Comparison of ENCODE assay signal across 10 cellular contexts in genomic region chr17:15920758-15921239, GRCh38. TPM values are rescaled to one million over a fixed set of nuclear protein-coding genes. Genes with fewer than 3 reads are reported as not detected.
DNase-seq lines count a peak whose midpoint lies in the region; ATAC-seq, FAIRE-seq and TF ChIP-seq lines count a peak whose summit lies in the region.
"Had no signal": no experiment of that assay in that cellular context is flagged by ENCODE, and none has a peak within 500 bp of the region (broad histone marks: within the 10 kb centered on the region; RNA-seq: fewer than 3 reads in every experiment).

No MANE protein-coding gene starts in this region.

- H3K9me3 ChIP-seq in kidney (ENCODE audit: control insufficient read depth in 1 of 2, low read length in 2 of 2), result no peaks in the 10 kb centered on the region

- DNase-seq in BJ (ENCODE audit: low read depth), result peak; percentile 92
- DNase-seq in HuH-7 (ENCODE audit: low spot score), result peak; percentile 40
- DNase-seq in WTC11 (ENCODE audit: low spot score), result peak; percentile 20
- DNase-seq in kidney, result peak; percentile 36
- no peak for DNase-seq in NCI-H774 (lab: John Stamatoyannopoulos, UW)
- no peak for DNase-seq in GM13976 (ENCODE audit: low spot score)
- DNase-seq in NCI-H2227 (lab: John Stamatoyannopoulos, UW; ENCODE audit: unreplicated experiment), result no peak
- DNase-seq in activated effector memory CD4-positive, alpha-beta T cell treated with Interleukin-2 at 50 U/mL for 16 hours, result no peak
- DNase-seq: T-helper 1 cell had no signal

- H3K36me3 ChIP-seq in BJ (ENCODE audit: control insufficient read depth, insufficient read depth, low read length), result no peaks in the 10 kb centered on the region
- H3K36me3 ChIP-seq in kidney (ENCODE audit: control insufficient read depth in 1 of 2, insufficient read depth in 2 of 2, low read length in 2 of 2), result no peaks in the 10 kb centered on the region

- H3K4me1 ChIP-seq in kidney (ENCODE audit: control insufficient read depth in 1 of 2, insufficient read depth in 1 of 2, low read depth in 1 of 2, low read length in 2 of 2), result no peaks in the 10 kb centered on the region

- H3K27me3 Mint-ChIP-seq in WTC11 (ENCODE audit: low read depth), result peaks cover 20% of the 10 kb centered on the region

- FAIRE-seq in kidney (lab: Jason Lieb, UNC), result no peak

- intact Hi-C loops in kidney (cut with DNase I), result no loop called here

- ATAC-seq in WTC11, result no peak

- in situ Hi-C loops in GM13976 (cut with MboI; ENCODE audit: low sequenced_read_pairs, unreplicated experiment), result no loop called here

- no peak overlapping the region for H3K27ac ChIP-seq in kidney (ENCODE audit: low read depth in 2 of 2, low read length in 2 of 2)

- H3K9me3 Mint-ChIP-seq in WTC11, result peaks cover 9% of the 10 kb centered on the region; the same call in 1 of the 2 replicates

- no peak overlapping the region for H3K9ac ChIP-seq in kidney (ENCODE audit: low read length in 2 of 2)

- no peaks in the 10 kb centered on the region for H3K36me3 Mint-ChIP-seq in WTC11
- H3K36me3 Mint-ChIP-seq: IgD-negative memory B cell had no signal

- POLR2A ChIA-PET in BJ (lab: Charles Lee) (no interaction called here), WTC11 (lab: Charles Lee) (no interaction called here)

- H3K4me1 Mint-ChIP-seq in WTC11, result peaks cover 4% of the 10 kb centered on the region; the same call in 1 of the 2 replicates
- H3K4me1 Mint-ChIP-seq: IgD-negative memory B cell had no signal

- H3K27ac Mint-ChIP-seq in WTC11, result no peak overlapping the region

- no peak overlapping the region for H3K4me3 ChIP-seq in BJ (ENCODE audit: low read depth, low read length)
- no peak overlapping the region for H3K4me3 ChIP-seq in kidney (ENCODE audit: low read length in 2 of 2)

- H3K27me3 ChIP-seq in BJ (ENCODE audit: control insufficient read depth, insufficient read depth, low read length), result peaks cover 5% of the 10 kb centered on the region

- H3K4me3 Mint-ChIP-seq in WTC11, result no peak overlapping the region

- CTCF ChIA-PET in BJ (lab: Yijun Ruan, JAX) (interaction anchor here (0.7 to 1.0 kb wide), 2 partner anchors 24 to 1902 kb away, joined by 4 read pairs; partner anchors contain the start of gene ADORA2B), WTC11 (lab: Charles Lee) (no interaction called here)

- TF ChIP-seq CTCF in BJ (IDR thresholded peaks at IDR 0.05; ENCODE audit: insufficient read depth, low read depth, low read length) (no peak), WTC11 (IDR thresholded peaks at IDR 0.05) (no peak), kidney (IDR thresholded peaks at IDR 0.05; ENCODE audit: borderline replicate concordance, extremely low read depth, insufficient read depth) (no peak), GM13976 (IDR thresholded peaks at IDR 0.05; ENCODE audit: borderline replicate concordance, control extremely low read depth, extremely low read depth, insufficient read depth, missing control alignments) (no peak)

TF ChIP-seq in WTC11, 78 proteins besides CTCF, POLR2A, EP300 and RAD21:
- TF ChIP-seq GABPB1 (CRISPR knock-in tag; IDR thresholded peaks at IDR 0.05), result peak; percentile 25; the same call in 1 of the 2 replicates
- TF ChIP-seq, protein P1, sequence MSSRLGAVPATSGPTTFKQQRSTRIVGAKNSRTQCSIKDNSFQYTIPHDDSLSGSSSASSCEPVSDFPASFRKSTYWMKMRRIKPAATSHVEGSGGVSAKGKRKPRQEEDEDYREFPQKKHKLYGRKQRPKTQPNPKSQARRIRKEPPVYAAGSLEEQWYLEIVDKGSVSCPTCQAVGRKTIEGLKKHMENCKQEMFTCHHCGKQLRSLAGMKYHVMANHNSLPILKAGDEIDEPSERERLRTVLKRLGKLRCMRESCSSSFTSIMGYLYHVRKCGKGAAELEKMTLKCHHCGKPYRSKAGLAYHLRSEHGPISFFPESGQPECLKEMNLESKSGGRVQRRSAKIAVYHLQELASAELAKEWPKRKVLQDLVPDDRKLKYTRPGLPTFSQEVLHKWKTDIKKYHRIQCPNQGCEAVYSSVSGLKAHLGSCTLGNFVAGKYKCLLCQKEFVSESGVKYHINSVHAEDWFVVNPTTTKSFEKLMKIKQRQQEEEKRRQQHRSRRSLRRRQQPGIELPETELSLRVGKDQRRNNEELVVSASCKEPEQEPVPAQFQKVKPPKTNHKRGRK (CRISPR knock-in tag; IDR thresholded peaks at IDR 0.05; ENCODE audit: borderline replicate concordance), result no peak

RNA-seq across cellular contexts. Expression of gene ADORA2B, which starts 24.1 kb away (rescaled TPM):
- polyA plus RNA-seq in BJ (2011; rRNA removed) (8.0 and 10.5 TPM in 2 replicates), kidney (ENCODE audit: insufficient read depth, low read depth, low replicate concordance) (not detected)
- polyA minus RNA-seq in BJ (2011; rRNA and poly(A)+ RNA removed), result 4.6 and 5.6 TPM in 2 replicates
- total RNA-seq in WTC11 (2021) (4.2 to 5.1 TPM (median 4.9 TPM) in 3 replicates), kidney (0.60 TPM)

Comparison
In these comparisons a context has a peak if more than half of its experiments do, and no peak if none do; other contexts are left out.
1. DNase-seq: peak in BJ (single experiment), HuH-7 (single experiment), WTC11 (single experiment) and kidney (single experiment); none in NCI-H774 (single experiment), GM13976 (single experiment), NCI-H2227 (single experiment) and activated effector memory CD4-positive, alpha-beta T cell treated with Interleukin-2 at 50 U/mL for 16 hours (single experiment).